ENCODE assay signal across 26 cellular contexts in genomic region chr12:19912996-19913395, GRCh38.
DNase-seq lines count a peak whose midpoint lies in the region; ATAC-seq and TF ChIP-seq lines count a peak whose summit lies in the region.
"Had no signal": no experiment of that assay in that cellular context is flagged by ENCODE, and none has a peak within 500 bp of the region (broad histone marks: within the 10 kb centered on the region; RNA-seq: fewer than 3 reads in every experiment).

No MANE protein-coding gene starts in this region.

- WGBS in right lobe of liver (ENCODE audit: insufficient coverage, low coverage, low lambda C conversion rate, missing lambda C conversion rate) = 37% methylated on average over 5 of the region's 5 CpGs

- intact Hi-C loops in left cardiac atrium (cut with DNase I) = loop anchor here in 1 of 2 donors (10.0 kb wide), 1 partner anchor 302 kb away; no protein-coding TSS in a partner anchor
- intact Hi-C loops in cardiac septum (cut with DNase I) = loop anchor here (10.0 kb wide), 2 partner anchors 302 to 692 kb away; no protein-coding TSS in a partner anchor
- intact Hi-C loops in right lobe of liver (cut with DNase I) = no loop called here
- intact Hi-C loops in gastrocnemius medialis (cut with DNase I; ENCODE audit: low total_unique reads) = no loop called here

- H3K4me1 ChIP-seq in right lobe of liver (peaks cover 0 to 43% (median 14%) of the 10 kb centered on the region in 4 donors), gastrocnemius medialis (peaks cover 0 to 6% of the 10 kb centered on the region in 2 donors)
- H3K4me1 ChIP-seq: psoas muscle had no signal

- no peaks in the 10 kb centered on the region for H3K9me3 ChIP-seq in right lobe of liver
- H3K9me3 ChIP-seq in gastrocnemius medialis = no peaks in the 10 kb centered on the region
- H3K9me3 ChIP-seq: adrenal gland, psoas muscle, SJCRH30 had no signal

- H3K9me3 Mint-ChIP-seq in stimulated activated effector memory CD8-positive, alpha-beta T cell treated with anti-CD3 and anti-CD28 coated beads, Interleukin-12 subunit alpha, Interleukin-12 subunit beta, amount 100 ng/mL, for 72 hours = no peaks in the 10 kb centered on the region
- H3K9me3 Mint-ChIP-seq: CD8-positive, alpha-beta memory T cell; H9; stimulated activated naive CD8-positive, alpha-beta T cell treated with anti-CD3 and anti-CD28 coated beads, Interleukin-15, amount 100 ng/mL, for 72 hours had no signal

- DNase-seq in left cardiac atrium (peak; percentile 21), cardiac septum (ENCODE audit: low spot score) (no peak), amniotic epithelial cell (ENCODE audit: low read depth) (peak; percentile 25), right lobe of liver (peak; percentile 73 to 89 (median 83)), SW480 (ENCODE audit: low spot score) (no peak), gastrocnemius medialis (no peak)
- no peak for DNase-seq in stimulated activated effector memory CD8-positive, alpha-beta T cell treated with anti-CD3 and anti-CD28 coated beads, Interleukin-12 subunit alpha, Interleukin-12 subunit beta, amount 100 ng/mL, for 72 hours (ENCODE audit: low spot score in 2 of 2)
- DNase-seq in stimulated activated naive CD8-positive, alpha-beta T cell treated with anti-CD3 and anti-CD28 coated beads, Interleukin-15, Interleukin-2, amounts not matched to agents 100 U/mL and 50 U/mL, for 24 hours = no peak
- DNase-seq: activated B cell treated with CpG ODN at 0.5 μM for 24 hours; activated CD4-positive, alpha-beta T cell treated with anti-CD3 and anti-CD28 coated beads, Interleukin-2, amount 50 U/mL, for 4 hours; activated naive CD4-positive, alpha-beta T cell treated with anti-CD3 and anti-CD28 coated beads for 36 hours; brain microvascular endothelial cell; CD8-positive, alpha-beta memory T cell; DMS79; effector CD8-positive, alpha-beta T cell; H9; mesendoderm; NCI-H1092 treated with DMSO at 0.1 percent for 48 hours; NCI-H2029 treated with DMSO at 0.1 percent for 48 hours; NCI-H226; psoas muscle; SJCRH30; stimulated activated naive CD8-positive, alpha-beta T cell treated with anti-CD3 and anti-CD28 coated beads, Interleukin-15, amount 100 ng/mL, for 72 hours had no signal

- in situ Hi-C loops in gastrocnemius medialis (cut with MboI; ENCODE audit: low sequenced_read_pairs in 4 of 4) = loop anchor here in 2 of 4 donors (25.0 kb wide), 3 partner anchors 449 to 699 kb away; partner anchors contain the start of gene PDE3A (in 1 of the 2)

- no peak for TF ChIP-seq POLR2A in right lobe of liver (IDR thresholded peaks at IDR 0.05)
- TF ChIP-seq POLR2A in gastrocnemius medialis (IDR thresholded peaks at IDR 0.05) = no peak

- H3K27me3 ChIP-seq in right lobe of liver (no peaks in the 10 kb centered on the region), gastrocnemius medialis (no peaks in the 10 kb centered on the region)
- H3K27me3 ChIP-seq: adrenal gland, brain microvascular endothelial cell, SJCRH30 had no signal

- no peak overlapping the region for H3K4me3 ChIP-seq in right lobe of liver
- H3K4me3 ChIP-seq in gastrocnemius medialis = no peak overlapping the region
- H3K4me3 ChIP-seq: adrenal gland, psoas muscle, SJCRH30 had no signal

- H3K36me3 Mint-ChIP-seq in stimulated activated effector memory CD8-positive, alpha-beta T cell treated with anti-CD3 and anti-CD28 coated beads, Interleukin-12 subunit alpha, Interleukin-12 subunit beta, amount 100 ng/mL, for 72 hours = no peaks in the 10 kb centered on the region
- H3K36me3 Mint-ChIP-seq: CD8-positive, alpha-beta memory T cell had no signal

- H3K27ac Mint-ChIP-seq in stimulated activated effector memory CD8-positive, alpha-beta T cell treated with anti-CD3 and anti-CD28 coated beads, Interleukin-12 subunit alpha, Interleukin-12 subunit beta, amount 100 ng/mL, for 72 hours = no peak overlapping the region
- H3K27ac Mint-ChIP-seq: activated B cell treated with CpG ODN at 0.5 μM for 24 hours; activated naive CD4-positive, alpha-beta T cell treated with anti-CD3 and anti-CD28 coated beads for 36 hours; B cell; CD8-positive, alpha-beta memory T cell; H9; stimulated activated naive CD8-positive, alpha-beta T cell treated with anti-CD3 and anti-CD28 coated beads, Interleukin-15, amount 100 ng/mL, for 72 hours had no signal

- H3K27ac ChIP-seq in right lobe of liver (peak overlapping the region; percentile 22 to 34 (median 32)), gastrocnemius medialis (no peak overlapping the region)
- H3K27ac ChIP-seq: adrenal gland, brain microvascular endothelial cell, psoas muscle, SJCRH30 had no signal

- ATAC-seq in left cardiac atrium (no peak), right lobe of liver (peak; percentile 88 to 97 (median 93)), gastrocnemius medialis (no peak)
- ATAC-seq in stimulated activated effector memory CD8-positive, alpha-beta T cell treated with anti-CD3 and anti-CD28 coated beads, Interleukin-12 subunit alpha, Interleukin-12 subunit beta, amount 100 ng/mL, for 72 hours = no peak
- no peak for ATAC-seq in stimulated activated naive CD8-positive, alpha-beta T cell treated with anti-CD3 and anti-CD28 coated beads, Interleukin-15, Interleukin-2, amounts not matched to agents 100 U/mL and 50 U/mL, for 24 hours
- ATAC-seq: Panc1; psoas muscle; stimulated activated naive CD8-positive, alpha-beta T cell treated with anti-CD3 and anti-CD28 coated beads, Interleukin-15, amount 100 ng/mL, for 72 hours had no signal

- TF ChIP-seq CTCF in right lobe of liver (IDR thresholded peaks at IDR 0.05) (no peak), gastrocnemius medialis (IDR thresholded peaks at IDR 0.05 in 4 of 5, conservative IDR thresholded peaks at IDR 0.05 in 1 of 5) (no peak)

- no peak overlapping the region for H3K4me3 Mint-ChIP-seq in stimulated activated effector memory CD8-positive, alpha-beta T cell treated with anti-CD3 and anti-CD28 coated beads, Interleukin-12 subunit alpha, Interleukin-12 subunit beta, amount 100 ng/mL, for 72 hours
- H3K4me3 Mint-ChIP-seq: activated B cell treated with CpG ODN at 0.5 μM for 24 hours; activated naive CD4-positive, alpha-beta T cell treated with anti-CD3 and anti-CD28 coated beads for 36 hours; B cell; CD8-positive, alpha-beta memory T cell; H9; stimulated activated naive CD8-positive, alpha-beta T cell treated with anti-CD3 and anti-CD28 coated beads, Interleukin-15, amount 100 ng/mL, for 72 hours had no signal

- no peaks in the 10 kb centered on the region for H3K4me1 Mint-ChIP-seq in stimulated activated effector memory CD8-positive, alpha-beta T cell treated with anti-CD3 and anti-CD28 coated beads, Interleukin-12 subunit alpha, Interleukin-12 subunit beta, amount 100 ng/mL, for 72 hours
- H3K4me1 Mint-ChIP-seq: activated B cell treated with CpG ODN at 0.5 μM for 24 hours; B cell; CD8-positive, alpha-beta memory T cell had no signal

- H3K36me3 ChIP-seq in right lobe of liver = no peaks in the 10 kb centered on the region
- H3K36me3 ChIP-seq in gastrocnemius medialis = no peaks in the 10 kb centered on the region
- H3K36me3 ChIP-seq: adrenal gland, brain microvascular endothelial cell, SJCRH30 had no signal

Comparison
In these comparisons a context has a peak if more than half of its experiments do, and no peak if none do; other contexts are left out.
1. DNase-seq: peak in left cardiac atrium (single experiment), amniotic epithelial cell (single experiment) and right lobe of liver (3 of 3); none in cardiac septum (single experiment), SW480 (single experiment), stimulated activated effector memory CD8-positive, alpha-beta T cell treated with anti-CD3 and anti-CD28 coated beads, Interleukin-12 subunit alpha, Interleukin-12 subunit beta, amount 100 ng/mL, for 72 hours (0 of 2), gastrocnemius medialis (0 of 2) and stimulated activated naive CD8-positive, alpha-beta T cell treated with anti-CD3 and anti-CD28 coated beads, Interleukin-15, Interleukin-2, amounts not matched to agents 100 U/mL and 50 U/mL, for 24 hours (single experiment).
2. ATAC-seq: peak in right lobe of liver (4 of 4); none in left cardiac atrium (0 of 2), stimulated activated effector memory CD8-positive, alpha-beta T cell treated with anti-CD3 and anti-CD28 coated beads, Interleukin-12 subunit alpha, Interleukin-12 subunit beta, amount 100 ng/mL, for 72 hours (single experiment), gastrocnemius medialis (0 of 2) and stimulated activated naive CD8-positive, alpha-beta T cell treated with anti-CD3 and anti-CD28 coated beads, Interleukin-15, Interleukin-2, amounts not matched to agents 100 U/mL and 50 U/mL, for 24 hours (single experiment).
3. H3K27ac ChIP-seq: peak in right lobe of liver (3 of 3); none in gastrocnemius medialis (0 of 4).